Comparison of ENCODE assay signal across 11 cellular contexts in the genomic region with DNA sequence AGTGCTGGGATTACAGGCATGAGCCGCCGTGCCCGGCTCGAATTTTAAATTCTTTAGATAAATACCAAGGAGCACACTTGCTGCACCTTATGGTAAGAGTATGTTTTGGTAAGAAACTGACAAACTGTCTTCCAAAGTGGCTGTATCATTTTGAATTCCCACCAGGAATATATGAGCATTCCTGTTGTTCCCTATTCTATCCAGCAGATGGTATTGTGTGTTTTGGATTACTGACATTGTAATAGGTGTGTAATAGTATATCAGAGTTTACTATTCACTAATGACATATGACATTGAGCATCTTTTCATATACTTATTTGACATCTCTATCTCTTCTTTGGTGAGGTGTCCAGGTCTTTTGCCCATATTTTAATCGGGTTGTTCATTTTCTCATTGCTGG. TPM values are rescaled to one million over a fixed set of nuclear protein-coding genes. Genes with fewer than 3 reads are reported as not detected.
DNase-seq lines count a peak whose midpoint lies in the region; TF ChIP-seq lines count a peak whose summit lies in the region.
"Had no signal": no experiment of that assay in that cellular context is flagged by ENCODE, and none has a peak within 500 bp of the region (broad histone marks: within the 10 kb centered on the region; RNA-seq: fewer than 3 reads in every experiment).

No MANE protein-coding gene starts in this region.

- H3K27me3 ChIP-seq in prostate gland (replicated peaks; ENCODE audit: insufficient read depth) (no peaks in the 10 kb centered on the region), left ventricle myocardium inferior (ENCODE audit: low read depth) (peaks cover 28% of the 10 kb centered on the region)

- no peak overlapping the region for H3K4me3 Mint-ChIP-seq in osteocyte (ENCODE audit: unreplicated experiment)

- no peaks in the 10 kb centered on the region for H3K9me3 Mint-ChIP-seq in osteocyte (ENCODE audit: unreplicated experiment)

- no peak overlapping the region for H3K4me3 ChIP-seq in cardiac fibroblast (replicated peaks in 1 of 2; ENCODE audit: low read depth in 2 of 2, low read length in 2 of 2)
- no peak overlapping the region for H3K4me3 ChIP-seq in prostate gland
- H3K4me3 ChIP-seq in left ventricle myocardium inferior: no peak overlapping the region
- H3K4me3 ChIP-seq: transverse colon had no signal

- WGBS in prostate gland: 85% methylated on average over 5 of the region's 5 CpGs

- peak; percentile 12 for TF ChIP-seq CTCF in cardiac fibroblast (IDR thresholded peaks at IDR 0.05; ENCODE audit: low read depth, low read length)
- TF ChIP-seq CTCF in osteocyte (IDR thresholded peaks at IDR 0.05): peak; percentile 26
- TF ChIP-seq CTCF in prostate gland (IDR thresholded peaks at IDR 0.05): no peak
- TF ChIP-seq CTCF in left ventricle myocardium inferior (IDR thresholded peaks at IDR 0.05; ENCODE audit: borderline replicate concordance): no peak

- H3K36me3 Mint-ChIP-seq in osteocyte (ENCODE audit: unreplicated experiment): no peaks in the 10 kb centered on the region

- TF ChIP-seq POLR2A in prostate gland (IDR thresholded peaks at IDR 0.05): no peak

- H3K27me3 Mint-ChIP-seq in osteocyte (ENCODE audit: unreplicated experiment): peaks cover 14% of the 10 kb centered on the region

- H3K36me3 ChIP-seq in prostate gland (no peaks in the 10 kb centered on the region), left ventricle myocardium inferior (no peaks in the 10 kb centered on the region)
- H3K36me3 ChIP-seq: transverse colon had no signal

- H3K4me1 ChIP-seq in prostate gland (replicated peaks) (no peaks in the 10 kb centered on the region), left ventricle myocardium inferior (no peaks in the 10 kb centered on the region)
- H3K4me1 ChIP-seq: transverse colon had no signal

- H3K9me3 ChIP-seq in prostate gland (no peaks in the 10 kb centered on the region), left ventricle myocardium inferior (replicated peaks) (peaks cover 24% of the 10 kb centered on the region)
- H3K9me3 ChIP-seq: transverse colon had no signal

- DNase-seq in NCI-H1694 (lab: John Stamatoyannopoulos, UW) (peak; percentile 16), NCI-H1694 treated with DMSO at 0.1 percent for 48 hours (lab: John Stamatoyannopoulos, UW) (no peak), NCI-H2171 (lab: John Stamatoyannopoulos, UW) (peak; percentile 31), cardiac fibroblast (ENCODE audit: low read depth in 2 of 2) (peak; percentile 1 to 3), osteocyte (ENCODE audit: extremely low spot score, unreplicated experiment) (no peak), prostate gland (ENCODE audit: low spot score) (no peak), left ventricle myocardium inferior (no peak), cortex of kidney (lab: John Stamatoyannopoulos, UW) (no peak)
- DNase-seq: activated CD8-positive, alpha-beta memory T cell treated with anti-CD3 and anti-CD28 coated beads, Interleukin-2, amount 50 U/mL, for 48 hours; NCI-H1417 treated with DMSO at 0.1 percent for 48 hours; transverse colon had no signal

- no peak overlapping the region for H3K27ac ChIP-seq in prostate gland
- H3K27ac ChIP-seq in left ventricle myocardium inferior (replicated peaks): no peak overlapping the region
- H3K27ac ChIP-seq: transverse colon had no signal

- intact Hi-C loops in prostate gland (cut with DNase I) (no loop called here), left ventricle myocardium inferior (cut with micrococcal nuclease) (no loop called here)

- no peak overlapping the region for H3K27ac Mint-ChIP-seq in osteocyte (ENCODE audit: unreplicated experiment)

- H3K4me1 Mint-ChIP-seq in osteocyte (ENCODE audit: unreplicated experiment): no peaks in the 10 kb centered on the region

RNA-seq across cellular contexts. Expression of gene TGM6, which starts 40.5 kb away (rescaled TPM):
- not detected in 2 replicates for total RNA-seq in osteocyte
- total RNA-seq in prostate gland: not detected
- not detected for total RNA-seq in left ventricle myocardium inferior

RNA-seq across cellular contexts. Expression of gene SNRPB, which starts 49.3 kb away (rescaled TPM):
- 111 and 112 TPM in 2 replicates for total RNA-seq in osteocyte
- total RNA-seq in prostate gland: 100 to 1,000 TPM; 215 to 294 TPM
- total RNA-seq in left ventricle myocardium inferior: 49.3 TPM

Comparison
In these comparisons a context has a peak if more than half of its experiments do, and no peak if none do; other contexts are left out.
1. DNase-seq: peak in NCI-H1694 (single experiment), NCI-H2171 (single experiment) and cardiac fibroblast (2 of 2); none in NCI-H1694 treated with DMSO at 0.1 percent for 48 hours (single experiment), osteocyte (single experiment), prostate gland (single experiment), left ventricle myocardium inferior (single experiment) and cortex of kidney (single experiment).
2. CTCF ChIP-seq: peak in cardiac fibroblast (single experiment) and osteocyte (single experiment); none in prostate gland (0 of 4) and left ventricle myocardium inferior (single experiment).